In genomic region chr13:81171065-81171647, GRCh38 we compare ENCODE assay signal across 9 cellular contexts.
DNase-seq lines count a peak whose midpoint lies in the region; ATAC-seq, FAIRE-seq and TF ChIP-seq lines count a peak whose summit lies in the region.
"Had no signal": no experiment of that assay in that cellular context is flagged by ENCODE, and none has a peak within 500 bp of the region (broad histone marks: within the 10 kb centered on the region; RNA-seq: fewer than 3 reads in every experiment).

No MANE protein-coding gene starts in this region.

- no peak overlapping the region for H3K56ac ChIP-seq in H1 (replicated peaks; ENCODE audit: insufficient read length, low read depth, low read length)

- no peak overlapping the region for H2AFZ ChIP-seq in HCT116 (ENCODE audit: low read depth, low read length, poor library complexity, severe bottlenecking)
- no peak overlapping the region for H2AFZ ChIP-seq in H1 (ENCODE audit: low read length)

- H3K4me3 ChIP-seq in HCT116 (replicated peaks in 1 of 2; ENCODE audit: low read depth in 1 of 2, low read length in 2 of 2) (no peak overlapping the region), H1 (ENCODE audit: extremely low read depth in 1 of 4, insufficient read depth in 2 of 4, low read depth in 3 of 4, low read length in 4 of 4) (no peak overlapping the region), psoas muscle (no peak overlapping the region)

- no peaks in the 10 kb centered on the region for H4K20me1 ChIP-seq in HCT116 (ENCODE audit: insufficient read depth)
- no peaks in the 10 kb centered on the region for H4K20me1 ChIP-seq in H1 (replicated peaks in 1 of 2; ENCODE audit: control insufficient read depth in 1 of 2, insufficient read depth in 2 of 2, low read length in 2 of 2)

- H3K14ac ChIP-seq in H1 (ENCODE audit: insufficient read length): no peak overlapping the region

- peak; percentile 48 for FAIRE-seq in H1 (lab: Jason Lieb, UNC)

- no peak overlapping the region for H3K4me3 Mint-ChIP-seq in activated T-cell treated with anti-CD3 and anti-CD28 coated beads, Interleukin-2, amount 50 U/mL, for 72 hours
- H3K4me3 Mint-ChIP-seq: memory B cell had no signal

- TF ChIP-seq RAD21 in HCT116 (IDR thresholded peaks at IDR 0.05; ENCODE audit: low read depth): peak; percentile 46
- TF ChIP-seq RAD21 in H1 (IDR thresholded peaks at IDR 0.05 in 1 of 2, conservative IDR thresholded peaks at IDR 0.05 in 1 of 2; ENCODE audit: low read depth in 2 of 2, low read length in 2 of 2): peak; percentile 68 to 70

- H3K9ac ChIP-seq in HCT116 (ENCODE audit: low read length) (no peak overlapping the region), H1 (replicated peaks in 1 of 4; ENCODE audit: extremely low read depth in 1 of 4, low read depth in 3 of 4, low read length in 3 of 4) (no peak overlapping the region)

- no peak overlapping the region for H2BK12ac ChIP-seq in H1 (ENCODE audit: low read depth, low read length)

- H3K36me3 Mint-ChIP-seq in activated T-cell treated with anti-CD3 and anti-CD28 coated beads, Interleukin-2, amount 50 U/mL, for 72 hours (ENCODE audit: insufficient read depth in 2 of 2): peaks cover 0 to 1% of the 10 kb centered on the region in 2 donors
- H3K36me3 Mint-ChIP-seq: memory B cell had no signal

- BruUV-seq in HCT116 (replicated peaks; lab: Mats Ljungman, UMichigan): no TSS peak

- H2BK120ac ChIP-seq in H1 (replicated peaks; ENCODE audit: low read depth, low read length): no peak overlapping the region

- H3K27ac Mint-ChIP-seq in activated T-cell treated with anti-CD3 and anti-CD28 coated beads, Interleukin-2, amount 50 U/mL, for 72 hours: no peak overlapping the region
- H3K27ac Mint-ChIP-seq: memory B cell had no signal

- no peaks in the 10 kb centered on the region for H3K23me2 ChIP-seq in H1 (ENCODE audit: low read depth, low read length)

- no peak overlapping the region for H3K4ac ChIP-seq in H1 (replicated peaks; ENCODE audit: insufficient read length, low read depth, low read length)

- DNase-seq in ELR (ENCODE audit: low read depth) (peak; percentile 54), HCT116 (ENCODE audit: low read depth, low spot score) (peak; percentile 3), NCI-H345 treated with DMSO at 0.1 percent for 48 hours (lab: John Stamatoyannopoulos, UW; ENCODE audit: unreplicated experiment) (peak; percentile 58), H1 (ENCODE audit: low read depth in 1 of 2, low spot score in 2 of 2) (no peak), psoas muscle (no peak), GM19238 (ENCODE audit: insufficient read length, low spot score) (no peak)
- DNase-seq in activated T-cell treated with anti-CD3 and anti-CD28 coated beads, Interleukin-2, amount 50 U/mL, for 72 hours: no peak

- TF ChIP-seq POLR2A in HCT116 (IDR thresholded peaks at IDR 0.05; ENCODE audit: borderline replicate concordance, extremely low read depth, insufficient read depth, insufficient read length) (no peak), H1 (IDR thresholded peaks at IDR 0.05; ENCODE audit: control extremely low read depth in 1 of 2, low read depth in 2 of 2, low read length in 2 of 2) (no peak)

- RAD21 ChIA-PET in HCT116 (lab: Charles Lee; ENCODE audit: low non-redundant PET in 1 of 2, low total read pairs in 2 of 2, uncharacterized antibody in 2 of 2, unreplicated experiment in 2 of 2): no interaction called here

- no peak overlapping the region for H2BK5ac ChIP-seq in H1 (ENCODE audit: low read depth, low read length)

- H3K27me3 ChIP-seq in HCT116 (ENCODE audit: insufficient read depth, low read length) (no peaks in the 10 kb centered on the region), H1 (replicated peaks in 1 of 4; ENCODE audit: control insufficient read depth in 3 of 4, extremely low read depth in 1 of 4, insufficient read depth in 3 of 4, low read length in 3 of 4) (no peaks in the 10 kb centered on the region), psoas muscle (ENCODE audit: insufficient read depth in 3 of 3, low read length in 2 of 3) (no peaks in the 10 kb centered on the region)

- no peak overlapping the region for H2AK5ac ChIP-seq in H1 (ENCODE audit: low read depth, low read length)

- H3K4me1 ChIP-seq in HCT116 (ENCODE audit: control insufficient read depth in 1 of 2, insufficient read depth in 2 of 2, low read length in 2 of 2) (no peaks in the 10 kb centered on the region), H1 (replicated peaks in 1 of 4; ENCODE audit: control insufficient read depth in 3 of 4, insufficient read depth in 4 of 4, low read length in 3 of 4) (no peaks in the 10 kb centered on the region; a peak in 1 of 7 replicates), psoas muscle (no peaks in the 10 kb centered on the region)

- H3K9me2 ChIP-seq in HCT116 (ENCODE audit: insufficient read depth): no peaks in the 10 kb centered on the region

- ATAC-seq in HCT116 (peak; percentile 46; the same call in 1 of the 2 replicates), psoas muscle (no peak), GM19467 (IDR thresholded peaks at IDR 0.05; ENCODE audit: unreplicated experiment) (no peak)
- ATAC-seq in activated T-cell treated with anti-CD3 and anti-CD28 coated beads, Interleukin-2, amount 50 U/mL, for 72 hours (replicated peaks in 1 of 2): no peak

- no peak overlapping the region for H3K18ac ChIP-seq in H1 (ENCODE audit: extremely low read depth, low read length)

- no peaks in the 10 kb centered on the region for H3K79me1 ChIP-seq in H1 (ENCODE audit: low read depth, low read length)

- H3K27me3 Mint-ChIP-seq in activated T-cell treated with anti-CD3 and anti-CD28 coated beads, Interleukin-2, amount 50 U/mL, for 72 hours (ENCODE audit: low read depth): no peaks in the 10 kb centered on the region
- H3K27me3 Mint-ChIP-seq: memory B cell had no signal

- TF ChIP-seq CTCF in HCT116 (IDR thresholded peaks at IDR 0.05 in 2 of 3, conservative IDR thresholded peaks at IDR 0.05 in 1 of 3; ENCODE audit: borderline replicate concordance in 1 of 3, insufficient read depth in 1 of 3, low read depth in 2 of 3, low read length in 2 of 3): peak in 2 of 3 experiments; percentile 42 to 60; a peak in 4 of 6 replicates
- TF ChIP-seq CTCF in H1 (IDR thresholded peaks at IDR 0.05; ENCODE audit: control extremely low read depth in 1 of 3, insufficient read depth in 1 of 3, low read depth in 1 of 3, low read length in 3 of 3): peak in 2 of 3 experiments; percentile 30 to 54; a peak in 2 of 4 replicates
- TF ChIP-seq CTCF in psoas muscle (IDR thresholded peaks at IDR 0.05): peak; percentile 44

- no peaks in the 10 kb centered on the region for H3K79me2 ChIP-seq in HCT116 (ENCODE audit: insufficient read depth, low read length)
- H3K79me2 ChIP-seq in H1 (ENCODE audit: control insufficient read depth in 1 of 2, insufficient read depth in 2 of 2, low read length in 2 of 2): no peaks in the 10 kb centered on the region

- POLR2A ChIA-PET in HCT116 (lab: Charles Lee) (no interaction called here), H1 (lab: Charles Lee; ENCODE audit: partially characterized antibody) (no interaction called here)

- H3K36me3 ChIP-seq in HCT116 (ENCODE audit: control insufficient read depth in 1 of 2, insufficient read depth in 2 of 2, low read length in 2 of 2) (no peaks in the 10 kb centered on the region), H1 (ENCODE audit: control insufficient read depth in 2 of 4, insufficient read depth in 4 of 4, low read length in 3 of 4) (no peaks in the 10 kb centered on the region), psoas muscle (ENCODE audit: insufficient read depth in 1 of 2, low read depth in 1 of 2) (no peaks in the 10 kb centered on the region)

- CTCF ChIA-PET in HCT116 (lab: Charles Lee) (interaction anchor here (1.4 to 3.0 kb wide), 4 partner anchors 8 to 702 kb away, joined by 4 to 19 read pairs (median 4); no protein-coding TSS in a partner anchor), H1 (lab: Charles Lee; ENCODE audit: partially characterized antibody) (interaction anchor here (0.6 to 3.0 kb wide), 28 partner anchors 10 to 1933 kb away, joined by 3 to 17 read pairs (median 3); no protein-coding TSS in a partner anchor)

- H3K4me1 Mint-ChIP-seq in activated T-cell treated with anti-CD3 and anti-CD28 coated beads, Interleukin-2, amount 50 U/mL, for 72 hours (ENCODE audit: low read depth): no peaks in the 10 kb centered on the region
- H3K4me1 Mint-ChIP-seq: memory B cell had no signal

- no peak overlapping the region for H3K23ac ChIP-seq in H1 (ENCODE audit: insufficient read length)

- intact Hi-C loops in HCT116 (cut with micrococcal nuclease) (loop anchor here (1.0 to 10.0 kb wide), 2 partner anchors 314 to 701 kb away; no protein-coding TSS in a partner anchor), psoas muscle (cut with DNase I) (no loop called here)

- H4K91ac ChIP-seq in H1 (replicated peaks; ENCODE audit: insufficient read length, low read length): no peak overlapping the region

- H3K27ac ChIP-seq in HCT116 (ENCODE audit: low read depth, low read length) (no peak overlapping the region), H1 (ENCODE audit: low read depth, low read length) (no peak overlapping the region), psoas muscle (no peak overlapping the region)

- no peak for TF ChIP-seq EP300 in H1 (IDR thresholded peaks at IDR 0.05; ENCODE audit: borderline replicate concordance in 1 of 2, low read depth in 2 of 2, low read length in 2 of 2)

- no peak overlapping the region for H2BK20ac ChIP-seq in H1 (ENCODE audit: low read length)

- WGBS in H1 (ENCODE audit: extremely low coverage in 1 of 2, insufficient coverage in 1 of 2, insufficient read length in 1 of 2, insufficient replicate concordance in 2 of 2, low coverage in 1 of 2, low lambda C conversion rate in 2 of 2, missing lambda C conversion rate in 1 of 2), 2 experiments: 44% methylated on average over 3 of the region's 3 CpGs; no CpG with 5 or more reads in 1 of the 2 experiments
- 27 to 32% (median 28%) methylated on average over 3 of the region's 3 CpGs for WGBS in psoas muscle, 3 donors

- H4K5ac ChIP-seq in H1 (ENCODE audit: insufficient read length, low read depth, low read length): no peak overlapping the region

- H3K9me3 ChIP-seq in HCT116 (ENCODE audit: control insufficient read depth in 1 of 2, insufficient read depth in 1 of 2, low read depth in 1 of 2, low read length in 2 of 2): no peaks in the 10 kb centered on the region
- no peaks in the 10 kb centered on the region for H3K9me3 ChIP-seq in H1 (ENCODE audit: insufficient read depth in 2 of 2, low read depth in 1 of 2, low read length in 1 of 2)
- H3K9me3 ChIP-seq in psoas muscle: no peaks in the 10 kb centered on the region

- H2BK15ac ChIP-seq in H1 (ENCODE audit: low read length): no peak overlapping the region

- peaks cover 4 to 5% of the 10 kb centered on the region in 2 donors for H3K9me3 Mint-ChIP-seq in activated T-cell treated with anti-CD3 and anti-CD28 coated beads, Interleukin-2, amount 50 U/mL, for 72 hours

- no peak overlapping the region for H3K4me2 ChIP-seq in HCT116 (ENCODE audit: low read length)
- H3K4me2 ChIP-seq in H1 (ENCODE audit: insufficient read depth in 1 of 2, low read depth in 2 of 2, low read length in 2 of 2): no peak overlapping the region

- H4K8ac ChIP-seq in H1 (ENCODE audit: extremely low read depth, insufficient read depth, low read length): no peak overlapping the region

TF ChIP-seq in HCT116, 20 proteins besides CTCF, POLR2A, EP300 and RAD21 (continues in another document):
- no peak for TF ChIP-seq SP1 (IDR thresholded peaks at IDR 0.05; ENCODE audit: low read depth)
- TF ChIP-seq SIN3A (IDR thresholded peaks at IDR 0.05; ENCODE audit: low read depth): no peak

TF ChIP-seq in H1, 55 proteins besides CTCF, POLR2A, EP300 and RAD21 (continues in another document):
- peak; percentile 74; the same call in 1 of the 2 replicates for TF ChIP-seq YY1 (IDR thresholded peaks at IDR 0.05; ENCODE audit: low read depth, low read length)

Comparison
In these comparisons a context has a peak if more than half of its experiments do, and no peak if none do; other contexts are left out.
1. DNase-seq: peak in ELR (single experiment), HCT116 (single experiment) and NCI-H345 treated with DMSO at 0.1 percent for 48 hours (single experiment); none in H1 (0 of 2), psoas muscle (0 of 2), GM19238 (single experiment) and activated T-cell treated with anti-CD3 and anti-CD28 coated beads, Interleukin-2, amount 50 U/mL, for 72 hours (0 of 2).
2. Peak in every context shown above with its lines, with median percentiles within 50 percentile points of each other: CTCF ChIP-seq.